1 cellular context compared by ENCODE assay signal in the genomic region with DNA sequence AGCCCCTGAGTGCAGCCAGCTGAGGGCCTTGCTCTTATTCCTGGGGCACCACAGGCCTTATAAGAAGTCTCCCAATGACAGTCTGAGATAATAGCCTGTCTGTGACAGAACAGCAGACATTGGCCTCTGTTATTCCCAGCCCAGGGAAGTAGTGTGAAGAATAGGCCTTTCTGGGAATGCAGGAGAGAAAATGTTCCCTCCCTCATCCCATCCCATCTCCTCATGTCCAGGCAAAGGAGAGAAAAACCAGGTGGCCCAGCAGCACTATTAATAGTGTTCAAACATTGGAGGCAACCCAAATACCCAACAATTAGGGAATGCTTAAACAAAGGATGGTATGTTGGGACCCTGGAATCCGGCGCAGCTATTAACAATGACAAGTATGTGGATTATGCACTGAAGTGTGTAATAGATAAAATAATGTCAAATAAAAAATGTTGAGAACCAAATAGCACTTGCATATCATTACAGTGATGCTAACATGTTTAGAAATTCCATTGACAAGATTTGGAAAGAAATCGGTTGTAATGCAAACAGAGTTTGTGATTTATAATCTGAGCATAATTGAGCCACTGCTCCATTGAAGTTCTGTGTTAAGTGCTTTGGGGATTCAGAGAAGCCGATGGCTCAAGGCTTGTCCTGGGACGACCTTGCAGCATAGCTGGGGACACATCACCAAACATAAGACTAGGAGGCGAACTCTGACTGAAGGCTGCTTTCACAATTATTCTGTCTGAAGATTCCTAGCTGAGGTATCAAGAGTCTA.
TF ChIP-seq lines count a peak whose summit lies in the region.

No MANE protein-coding gene starts in this region.

TF ChIP-seq in SK-N-SH, 30 proteins besides CTCF, POLR2A, EP300 and RAD21 (continued from another document):
- TF ChIP-seq, protein P1, sequence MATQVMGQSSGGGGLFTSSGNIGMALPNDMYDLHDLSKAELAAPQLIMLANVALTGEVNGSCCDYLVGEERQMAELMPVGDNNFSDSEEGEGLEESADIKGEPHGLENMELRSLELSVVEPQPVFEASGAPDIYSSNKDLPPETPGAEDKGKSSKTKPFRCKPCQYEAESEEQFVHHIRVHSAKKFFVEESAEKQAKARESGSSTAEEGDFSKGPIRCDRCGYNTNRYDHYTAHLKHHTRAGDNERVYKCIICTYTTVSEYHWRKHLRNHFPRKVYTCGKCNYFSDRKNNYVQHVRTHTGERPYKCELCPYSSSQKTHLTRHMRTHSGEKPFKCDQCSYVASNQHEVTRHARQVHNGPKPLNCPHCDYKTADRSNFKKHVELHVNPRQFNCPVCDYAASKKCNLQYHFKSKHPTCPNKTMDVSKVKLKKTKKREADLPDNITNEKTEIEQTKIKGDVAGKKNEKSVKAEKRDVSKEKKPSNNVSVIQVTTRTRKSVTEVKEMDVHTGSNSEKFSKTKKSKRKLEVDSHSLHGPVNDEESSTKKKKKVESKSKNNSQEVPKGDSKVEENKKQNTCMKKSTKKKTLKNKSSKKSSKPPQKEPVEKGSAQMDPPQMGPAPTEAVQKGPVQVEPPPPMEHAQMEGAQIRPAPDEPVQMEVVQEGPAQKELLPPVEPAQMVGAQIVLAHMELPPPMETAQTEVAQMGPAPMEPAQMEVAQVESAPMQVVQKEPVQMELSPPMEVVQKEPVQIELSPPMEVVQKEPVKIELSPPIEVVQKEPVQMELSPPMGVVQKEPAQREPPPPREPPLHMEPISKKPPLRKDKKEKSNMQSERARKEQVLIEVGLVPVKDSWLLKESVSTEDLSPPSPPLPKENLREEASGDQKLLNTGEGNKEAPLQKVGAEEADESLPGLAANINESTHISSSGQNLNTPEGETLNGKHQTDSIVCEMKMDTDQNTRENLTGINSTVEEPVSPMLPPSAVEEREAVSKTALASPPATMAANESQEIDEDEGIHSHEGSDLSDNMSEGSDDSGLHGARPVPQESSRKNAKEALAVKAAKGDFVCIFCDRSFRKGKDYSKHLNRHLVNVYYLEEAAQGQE (IDR thresholded peaks at IDR 0.05; ENCODE audit: low read depth, low read length), result peak; percentile 44; the same call in 1 of the 2 replicates
- TF ChIP-seq SMC3 (IDR thresholded peaks at IDR 0.05; ENCODE audit: low read depth, low read length), result no peak
- peak; percentile 80 for TF ChIP-seq RCOR1 (IDR thresholded peaks at IDR 0.05; ENCODE audit: low read length)
- TF ChIP-seq POLR2AphosphoS5 (IDR thresholded peaks at IDR 0.05; ENCODE audit: low read depth, low read length), result peak; percentile 88
- no peak for TF ChIP-seq YY1 (IDR thresholded peaks at IDR 0.05; ENCODE audit: low read depth)
- TF ChIP-seq JUND (IDR thresholded peaks at IDR 0.05), result peak; percentile 76
- TF ChIP-seq TEAD4 (IDR thresholded peaks at IDR 0.05; ENCODE audit: borderline replicate concordance, insufficient read depth), result peak; percentile 97
- TF ChIP-seq, protein P2, sequence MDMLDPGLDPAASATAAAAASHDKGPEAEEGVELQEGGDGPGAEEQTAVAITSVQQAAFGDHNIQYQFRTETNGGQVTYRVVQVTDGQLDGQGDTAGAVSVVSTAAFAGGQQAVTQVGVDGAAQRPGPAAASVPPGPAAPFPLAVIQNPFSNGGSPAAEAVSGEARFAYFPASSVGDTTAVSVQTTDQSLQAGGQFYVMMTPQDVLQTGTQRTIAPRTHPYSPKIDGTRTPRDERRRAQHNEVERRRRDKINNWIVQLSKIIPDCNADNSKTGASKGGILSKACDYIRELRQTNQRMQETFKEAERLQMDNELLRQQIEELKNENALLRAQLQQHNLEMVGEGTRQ (IDR thresholded peaks at IDR 0.05; ENCODE audit: borderline replicate concordance, low read depth, low read length), result no peak
- no peak for TF ChIP-seq ELF1 (IDR thresholded peaks at IDR 0.05)
- TF ChIP-seq GATA2 (CRISPR knock-in tag; IDR thresholded peaks at IDR 0.05), result no peak
- TF ChIP-seq, protein P3, sequence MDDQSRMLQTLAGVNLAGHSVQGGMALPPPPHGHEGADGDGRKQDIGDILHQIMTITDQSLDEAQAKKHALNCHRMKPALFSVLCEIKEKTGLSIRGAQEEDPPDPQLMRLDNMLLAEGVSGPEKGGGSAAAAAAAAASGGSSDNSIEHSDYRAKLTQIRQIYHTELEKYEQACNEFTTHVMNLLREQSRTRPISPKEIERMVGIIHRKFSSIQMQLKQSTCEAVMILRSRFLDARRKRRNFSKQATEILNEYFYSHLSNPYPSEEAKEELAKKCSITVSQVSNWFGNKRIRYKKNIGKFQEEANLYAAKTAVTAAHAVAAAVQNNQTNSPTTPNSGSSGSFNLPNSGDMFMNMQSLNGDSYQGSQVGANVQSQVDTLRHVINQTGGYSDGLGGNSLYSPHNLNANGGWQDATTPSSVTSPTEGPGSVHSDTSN (IDR thresholded peaks at IDR 0.05), result peak; percentile 89
- TF ChIP-seq, protein P4, sequence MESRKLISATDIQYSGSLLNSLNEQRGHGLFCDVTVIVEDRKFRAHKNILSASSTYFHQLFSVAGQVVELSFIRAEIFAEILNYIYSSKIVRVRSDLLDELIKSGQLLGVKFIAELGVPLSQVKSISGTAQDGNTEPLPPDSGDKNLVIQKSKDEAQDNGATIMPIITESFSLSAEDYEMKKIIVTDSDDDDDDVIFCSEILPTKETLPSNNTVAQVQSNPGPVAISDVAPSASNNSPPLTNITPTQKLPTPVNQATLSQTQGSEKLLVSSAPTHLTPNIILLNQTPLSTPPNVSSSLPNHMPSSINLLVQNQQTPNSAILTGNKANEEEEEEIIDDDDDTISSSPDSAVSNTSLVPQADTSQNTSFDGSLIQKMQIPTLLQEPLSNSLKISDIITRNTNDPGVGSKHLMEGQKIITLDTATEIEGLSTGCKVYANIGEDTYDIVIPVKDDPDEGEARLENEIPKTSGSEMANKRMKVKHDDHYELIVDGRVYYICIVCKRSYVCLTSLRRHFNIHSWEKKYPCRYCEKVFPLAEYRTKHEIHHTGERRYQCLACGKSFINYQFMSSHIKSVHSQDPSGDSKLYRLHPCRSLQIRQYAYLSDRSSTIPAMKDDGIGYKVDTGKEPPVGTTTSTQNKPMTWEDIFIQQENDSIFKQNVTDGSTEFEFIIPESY (IDR thresholded peaks at IDR 0.05; ENCODE audit: borderline replicate concordance, low read depth), result no peak
- TF ChIP-seq, protein P5, sequence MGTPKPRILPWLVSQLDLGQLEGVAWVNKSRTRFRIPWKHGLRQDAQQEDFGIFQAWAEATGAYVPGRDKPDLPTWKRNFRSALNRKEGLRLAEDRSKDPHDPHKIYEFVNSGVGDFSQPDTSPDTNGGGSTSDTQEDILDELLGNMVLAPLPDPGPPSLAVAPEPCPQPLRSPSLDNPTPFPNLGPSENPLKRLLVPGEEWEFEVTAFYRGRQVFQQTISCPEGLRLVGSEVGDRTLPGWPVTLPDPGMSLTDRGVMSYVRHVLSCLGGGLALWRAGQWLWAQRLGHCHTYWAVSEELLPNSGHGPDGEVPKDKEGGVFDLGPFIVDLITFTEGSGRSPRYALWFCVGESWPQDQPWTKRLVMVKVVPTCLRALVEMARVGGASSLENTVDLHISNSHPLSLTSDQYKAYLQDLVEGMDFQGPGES (IDR thresholded peaks at IDR 0.05; ENCODE audit: low read depth, low read length), result no peak
- 0 out of 2 replicates have a peak, but pooled peaks have one; percentile 50 for TF ChIP-seq FOXM1 (IDR thresholded peaks at IDR 0.05; ENCODE audit: low read depth)
- TF ChIP-seq EZH2phosphoT487 (IDR thresholded peaks at IDR 0.05; ENCODE audit: borderline replicate concordance, low read depth), result no peak
- TF ChIP-seq NRF1 (IDR thresholded peaks at IDR 0.05; ENCODE audit: low read depth, low read length), result no peak
- TF ChIP-seq FOXJ3 (CRISPR knock-in tag; IDR thresholded peaks at IDR 0.05), result no peak
- TF ChIP-seq NFIC (IDR thresholded peaks at IDR 0.05; ENCODE audit: borderline replicate concordance), result peak; percentile 82
- no peak for TF ChIP-seq SIN3A (IDR thresholded peaks at IDR 0.05; ENCODE audit: borderline replicate concordance, low read depth, low read length)
- TF ChIP-seq TCF12 (IDR thresholded peaks at IDR 0.05), result peak; percentile 98
- TF ChIP-seq MXI1 (IDR thresholded peaks at IDR 0.05; ENCODE audit: low read depth, low read length), result peak; percentile 19; the same call in 1 of the 2 replicates
- peak; percentile 65; the same call in 1 of the 2 replicates for TF ChIP-seq RXRA (IDR thresholded peaks at IDR 0.05; ENCODE audit: borderline replicate concordance, low read depth)
- TF ChIP-seq, protein P6, sequence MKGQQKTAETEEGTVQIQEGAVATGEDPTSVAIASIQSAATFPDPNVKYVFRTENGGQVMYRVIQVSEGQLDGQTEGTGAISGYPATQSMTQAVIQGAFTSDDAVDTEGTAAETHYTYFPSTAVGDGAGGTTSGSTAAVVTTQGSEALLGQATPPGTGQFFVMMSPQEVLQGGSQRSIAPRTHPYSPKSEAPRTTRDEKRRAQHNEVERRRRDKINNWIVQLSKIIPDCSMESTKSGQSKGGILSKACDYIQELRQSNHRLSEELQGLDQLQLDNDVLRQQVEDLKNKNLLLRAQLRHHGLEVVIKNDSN (IDR thresholded peaks at IDR 0.05; ENCODE audit: borderline replicate concordance, low read depth), result no peak
- TF ChIP-seq MEF2A (IDR thresholded peaks at IDR 0.05; ENCODE audit: borderline replicate concordance, low read depth), result peak; percentile 93
- TF ChIP-seq, protein P7, sequence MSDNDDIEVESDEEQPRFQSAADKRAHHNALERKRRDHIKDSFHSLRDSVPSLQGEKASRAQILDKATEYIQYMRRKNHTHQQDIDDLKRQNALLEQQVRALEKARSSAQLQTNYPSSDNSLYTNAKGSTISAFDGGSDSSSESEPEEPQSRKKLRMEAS (IDR thresholded peaks at IDR 0.05; ENCODE audit: low read depth), result no peak
- TF ChIP-seq RFX5 (IDR thresholded peaks at IDR 0.05; ENCODE audit: low read length), result no peak
- no peak for TF ChIP-seq TAF1 (IDR thresholded peaks at IDR 0.05; ENCODE audit: borderline replicate concordance, low read depth, low read length)
- peak; percentile 4 for TF ChIP-seq CHD2 (IDR thresholded peaks at IDR 0.05; ENCODE audit: low read length, partially characterized antibody)
- TF ChIP-seq GABPA (IDR thresholded peaks at IDR 0.05; ENCODE audit: low read depth), result no peak
